ENCODE assay signal across 18 cellular contexts in the genomic region with DNA sequence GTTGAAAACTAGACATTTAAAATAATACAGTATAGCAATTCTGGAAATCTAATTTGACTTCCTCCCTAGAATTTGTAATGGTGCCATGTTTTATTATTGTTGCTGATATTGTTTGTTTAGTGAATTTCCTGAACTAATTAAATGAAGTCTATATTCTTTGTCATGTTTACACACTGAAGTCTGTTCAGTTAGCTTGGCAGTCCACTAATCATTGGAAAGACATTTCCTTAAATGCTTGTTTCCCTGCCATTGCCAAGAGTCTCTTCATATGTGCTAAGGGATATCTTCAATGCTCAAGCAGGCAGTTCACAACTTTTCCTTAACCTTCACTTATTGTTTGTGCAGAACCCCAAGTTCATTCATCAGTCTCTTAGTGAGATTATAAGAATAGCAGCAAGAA.
DNase-seq lines count a peak whose midpoint lies in the region; ATAC-seq and TF ChIP-seq lines count a peak whose summit lies in the region.
"Had no signal": no experiment of that assay in that cellular context is flagged by ENCODE, and none has a peak within 500 bp of the region (broad histone marks: within the 10 kb centered on the region; RNA-seq: fewer than 3 reads in every experiment).

No MANE protein-coding gene starts in this region.

- H2BK5ac ChIP-seq in IMR-90 (ENCODE audit: low read depth, low read length, poor library complexity, severe bottlenecking): peak overlapping the region; percentile 66

- CTCF ChIA-PET in IMR-90 (lab: Yijun Ruan, JAX): no interaction called here
- CTCF ChIA-PET in activated naive CD4-positive, alpha-beta T cell treated with anti-CD3 and anti-CD28 coated beads for 36 hours (lab: Charles Lee): no interaction called here

- no peak overlapping the region for H3K4me3 ChIP-seq in IMR-90 (ENCODE audit: insufficient read depth, low read depth, low read length)
- H3K4me3 ChIP-seq: A549; BLaER1 treated with 17β-estradiol and CSF1 and Interleukin-3, amounts not matched to agents 10 nM and 100 nM had no signal

- no peaks in the 10 kb centered on the region for H3K4me1 Mint-ChIP-seq in activated T-cell treated with anti-CD3 and anti-CD28 coated beads, Interleukin-2, amount 50 U/mL, for 4 hours (ENCODE audit: low read depth)
- no peaks in the 10 kb centered on the region for H3K4me1 Mint-ChIP-seq in activated naive CD4-positive, alpha-beta T cell treated with anti-CD3 and anti-CD28 coated beads for 36 hours (ENCODE audit: low read depth)
- H3K4me1 Mint-ChIP-seq: B cell had no signal

- H3K56ac ChIP-seq in IMR-90 (ENCODE audit: extremely low read depth, insufficient read depth, low read length): no peak overlapping the region

- no peak for TF ChIP-seq RAD21 in IMR-90 (IDR thresholded peaks at IDR 0.05; ENCODE audit: low read length)

- no peaks in the 10 kb centered on the region for H3K27me3 Mint-ChIP-seq in activated T-cell treated with anti-CD3 and anti-CD28 coated beads, Interleukin-2, amount 50 U/mL, for 4 hours (ENCODE audit: low read depth)
- no peaks in the 10 kb centered on the region for H3K27me3 Mint-ChIP-seq in activated naive CD4-positive, alpha-beta T cell treated with anti-CD3 and anti-CD28 coated beads for 36 hours (ENCODE audit: low read depth)
- H3K27me3 Mint-ChIP-seq: B cell; CD4-positive, alpha-beta T cell had no signal

- BruUV-seq in IMR-90 (replicated peaks; lab: Mats Ljungman, UMichigan): no TSS peak

- no peak overlapping the region for H2AFZ ChIP-seq in IMR-90 (replicated peaks; ENCODE audit: low read length, poor library complexity)

- DNase-seq in IMR-90: no peak
- DNase-seq in NCI-H460 (ENCODE audit: extremely low read depth, low read depth): peak; percentile 1
- DNase-seq in activated T-cell treated with anti-CD3 and anti-CD28 coated beads, Interleukin-2, amount 50 U/mL, for 4 hours: no peak
- DNase-seq in NCI-H2171 treated with DMSO at 0.1 percent for 48 hours (lab: John Stamatoyannopoulos, UW): no peak
- DNase-seq in activated naive CD4-positive, alpha-beta T cell treated with anti-CD3 and anti-CD28 coated beads for 36 hours: no peak
- DNase-seq: AML-193; Caco-2; Calu3; CD4-positive, alpha-beta T cell; CD8-positive, alpha-beta T cell; DMS79 treated with DMSO at 0.1 percent for 48 hours; GF-D8 had no signal

- H3K27ac Mint-ChIP-seq in activated naive CD4-positive, alpha-beta T cell treated with anti-CD3 and anti-CD28 coated beads for 36 hours: no peak overlapping the region
- H3K27ac Mint-ChIP-seq: B cell; CD4-positive, alpha-beta T cell; CD8-positive, alpha-beta T cell had no signal

- peaks cover 2% of the 10 kb centered on the region; the same call in 1 of the 2 replicates for H3K4me1 ChIP-seq in IMR-90 (ENCODE audit: control insufficient read depth, insufficient read depth, low read length)
- H3K4me1 ChIP-seq: A549; BLaER1 treated with 17β-estradiol and CSF1 and Interleukin-3, amounts not matched to agents 10 nM and 100 nM; Caco-2 had no signal

- no peak overlapping the region for H3K27ac ChIP-seq in IMR-90 (ENCODE audit: insufficient read depth, low read length)
- peak overlapping the region; percentile 71 for H3K27ac ChIP-seq in VCaP
- H3K27ac ChIP-seq: 22Rv1; A549; BLaER1 treated with 17β-estradiol and CSF1 and Interleukin-3, amounts not matched to agents 10 nM and 100 nM; C4-2B had no signal

- no peak overlapping the region for H3K9ac ChIP-seq in IMR-90 (ENCODE audit: low read depth, low read length)
- H3K9ac ChIP-seq: BLaER1 treated with 17β-estradiol and CSF1 and Interleukin-3, amounts not matched to agents 10 nM and 100 nM had no signal

- H4K91ac ChIP-seq in IMR-90 (ENCODE audit: insufficient read depth, low read depth, low read length): peak overlapping the region; percentile 33

- H3K36me3 Mint-ChIP-seq in activated T-cell treated with anti-CD3 and anti-CD28 coated beads, Interleukin-2, amount 50 U/mL, for 4 hours (ENCODE audit: insufficient read depth): no peaks in the 10 kb centered on the region
- H3K36me3 Mint-ChIP-seq in activated naive CD4-positive, alpha-beta T cell treated with anti-CD3 and anti-CD28 coated beads for 36 hours (ENCODE audit: low read depth): peaks cover 3% of the 10 kb centered on the region
- H3K36me3 Mint-ChIP-seq: CD8-positive, alpha-beta T cell had no signal

- peak overlapping the region; percentile 13; the same call in 1 of the 2 replicates for H2BK120ac ChIP-seq in IMR-90 (ENCODE audit: low read depth, low read length)

- H2BK15ac ChIP-seq in IMR-90 (ENCODE audit: low read depth, low read length): no peak overlapping the region

- no peak for ATAC-seq in IMR-90 (ENCODE audit: low read depth)
- ATAC-seq in activated T-cell treated with anti-CD3 and anti-CD28 coated beads, Interleukin-2, amount 50 U/mL, for 4 hours: no peak
- ATAC-seq: A549; CD8-positive, alpha-beta T cell had no signal

- H3K18ac ChIP-seq in IMR-90 (ENCODE audit: low read depth, low read length): no peak overlapping the region

- H4K5ac ChIP-seq in IMR-90 (ENCODE audit: low read depth, low read length): no peak overlapping the region

- dilution Hi-C loops in IMR-90 (cut with HindIII; ENCODE audit: low sequenced_read_pairs, unreplicated experiment): no loop called here

- no peak overlapping the region for H2AK5ac ChIP-seq in IMR-90 (ENCODE audit: low read depth, low read length)

- peaks cover 17% of the 10 kb centered on the region for H3K9me3 ChIP-seq in IMR-90 (ENCODE audit: control insufficient read depth, insufficient read depth, low read length)

- TF ChIP-seq POLR2A in IMR-90 (IDR thresholded peaks at IDR 0.05; ENCODE audit: low read depth, low read length): no peak

- no peak overlapping the region for H3K4me2 ChIP-seq in IMR-90 (ENCODE audit: low read depth, low read length)
- H3K4me2 ChIP-seq: A549; BLaER1 treated with 17β-estradiol and CSF1 and Interleukin-3, amounts not matched to agents 10 nM and 100 nM had no signal

- no peaks in the 10 kb centered on the region for H3K27me3 ChIP-seq in IMR-90 (ENCODE audit: control insufficient read depth, insufficient read depth, low read length)
- H3K27me3 ChIP-seq: BLaER1 treated with 17β-estradiol and CSF1 and Interleukin-3, amounts not matched to agents 10 nM and 100 nM had no signal

- no peak overlapping the region for H3K23ac ChIP-seq in IMR-90 (ENCODE audit: low read depth, low read length)

- H2BK20ac ChIP-seq in IMR-90 (ENCODE audit: low read depth, low read length): no peak overlapping the region

- H2AK9ac ChIP-seq in IMR-90 (replicated peaks; ENCODE audit: low read depth, low read length, poor library complexity): no peak overlapping the region

- H3K4me3 Mint-ChIP-seq in activated T-cell treated with anti-CD3 and anti-CD28 coated beads, Interleukin-2, amount 50 U/mL, for 4 hours: no peak overlapping the region
- H3K4me3 Mint-ChIP-seq in activated naive CD4-positive, alpha-beta T cell treated with anti-CD3 and anti-CD28 coated beads for 36 hours: no peak overlapping the region
- H3K4me3 Mint-ChIP-seq: B cell; CD4-positive, alpha-beta T cell; CD8-positive, alpha-beta T cell had no signal

- H4K8ac ChIP-seq in IMR-90 (ENCODE audit: low read depth in 2 of 2, low read length in 2 of 2): no peak overlapping the region

- H3K36me3 ChIP-seq in IMR-90 (ENCODE audit: control insufficient read depth, insufficient read depth, low read length): no peaks in the 10 kb centered on the region
- H3K36me3 ChIP-seq: BLaER1 treated with 17β-estradiol and CSF1 and Interleukin-3, amounts not matched to agents 10 nM and 100 nM had no signal

- POLR2A ChIA-PET in IMR-90 (lab: Charles Lee; ENCODE audit: unreplicated experiment): no interaction called here

- TF ChIP-seq CTCF in IMR-90 (conservative IDR thresholded peaks at IDR 0.05; ENCODE audit: low read depth, low read length): no peak
- TF ChIP-seq CTCF in VCaP (conservative IDR thresholded peaks at IDR 0.05): no peak

- H4K20me1 ChIP-seq in IMR-90 (ENCODE audit: insufficient read depth, low read length): no peaks in the 10 kb centered on the region
- H4K20me1 ChIP-seq: BLaER1 treated with 17β-estradiol and CSF1 and Interleukin-3, amounts not matched to agents 10 nM and 100 nM had no signal

- in situ Hi-C loops in IMR-90 (cut with MboI; ENCODE audit: low sequenced_read_pairs): no loop called here

- H3K14ac ChIP-seq in IMR-90 (replicated peaks; ENCODE audit: low read depth, low read length): no peak overlapping the region

- intact Hi-C loops in IMR-90 (cut with micrococcal nuclease): no loop called here
- intact Hi-C loops in activated naive CD4-positive, alpha-beta T cell treated with anti-CD3 and anti-CD28 coated beads for 36 hours (cut with micrococcal nuclease): no loop called here

- peaks cover 21% of the 10 kb centered on the region for H3K9me3 Mint-ChIP-seq in activated T-cell treated with anti-CD3 and anti-CD28 coated beads, Interleukin-2, amount 50 U/mL, for 4 hours
- peaks cover 38% of the 10 kb centered on the region for H3K9me3 Mint-ChIP-seq in activated naive CD4-positive, alpha-beta T cell treated with anti-CD3 and anti-CD28 coated beads for 36 hours

- no peaks in the 10 kb centered on the region for H3K79me1 ChIP-seq in IMR-90 (ENCODE audit: low read depth in 1 of 2, low read length in 2 of 2)

- H3K9me1 ChIP-seq in IMR-90 (ENCODE audit: insufficient read depth, low read length): no peaks in the 10 kb centered on the region

- H3K4ac ChIP-seq in IMR-90 (ENCODE audit: low read depth, low read length): no peak overlapping the region; the same call in 1 of the 2 replicates

TF ChIP-seq in IMR-90, 13 proteins besides CTCF, POLR2A, EP300 and RAD21 (continues in another document):
- TF ChIP-seq, protein P1, sequence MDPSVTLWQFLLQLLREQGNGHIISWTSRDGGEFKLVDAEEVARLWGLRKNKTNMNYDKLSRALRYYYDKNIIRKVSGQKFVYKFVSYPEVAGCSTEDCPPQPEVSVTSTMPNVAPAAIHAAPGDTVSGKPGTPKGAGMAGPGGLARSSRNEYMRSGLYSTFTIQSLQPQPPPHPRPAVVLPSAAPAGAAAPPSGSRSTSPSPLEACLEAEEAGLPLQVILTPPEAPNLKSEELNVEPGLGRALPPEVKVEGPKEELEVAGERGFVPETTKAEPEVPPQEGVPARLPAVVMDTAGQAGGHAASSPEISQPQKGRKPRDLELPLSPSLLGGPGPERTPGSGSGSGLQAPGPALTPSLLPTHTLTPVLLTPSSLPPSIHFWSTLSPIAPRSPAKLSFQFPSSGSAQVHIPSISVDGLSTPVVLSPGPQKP (IDR thresholded peaks at IDR 0.05; ENCODE audit: borderline replicate concordance, low read depth, low read length): no peak
- TF ChIP-seq MAZ (IDR thresholded peaks at IDR 0.05; ENCODE audit: borderline replicate concordance, low read depth, low read length): no peak
- TF ChIP-seq MAFK (IDR thresholded peaks at IDR 0.05; ENCODE audit: low read depth, low read length): no peak
- TF ChIP-seq CHD1 (IDR thresholded peaks at IDR 0.05; ENCODE audit: low read depth, low read length): no peak
- no peak for TF ChIP-seq FOS (IDR thresholded peaks at IDR 0.05; ENCODE audit: low read depth, low read length)
